ENCODE assay signal across 8 cellular contexts in genomic region chr6:24720131-24720603, GRCh38. TPM values are rescaled to one million over a fixed set of nuclear protein-coding genes. Genes with fewer than 3 reads are reported as not detected.
DNase-seq lines count a peak whose midpoint lies in the region; FAIRE-seq and TF ChIP-seq lines count a peak whose summit lies in the region.

No MANE protein-coding gene starts in this region.

- peaks cover 54% of the 10 kb centered on the region for H3K79me2 ChIP-seq in Karpas-422 (ENCODE audit: low read length)

- peak; percentile 58 for FAIRE-seq in GM12892 (lab: Jason Lieb, UNC)

- H3K27me3 ChIP-seq in Karpas-422 (ENCODE audit: low read length): no peaks in the 10 kb centered on the region

- no peak overlapping the region for H2AFZ ChIP-seq in Karpas-422 (ENCODE audit: low read length)

- H3K36me3 ChIP-seq in Karpas-422 (ENCODE audit: insufficient read depth, low read length): peaks cover 41% of the 10 kb centered on the region

- H3K9ac ChIP-seq in Karpas-422 (ENCODE audit: low read length): peak overlapping the region; percentile 100

- H3K27ac ChIP-seq in Karpas-422 (ENCODE audit: low read length): peak overlapping the region; percentile 88

- DNase-seq in GM12892 (ENCODE audit: insufficient read length) (peak; percentile 27), Karpas-422 (peak; percentile 86), left kidney (ENCODE audit: low read depth, low spot score) (peak; percentile 78), KG1 (lab: John Stamatoyannopoulos, UW) (no peak), middle frontal gyrus (ENCODE audit: extremely low spot score, low spot score) (no peak)
- DNase-seq in activated CD4-positive, alpha-beta T cell treated with anti-CD3 and anti-CD28 coated beads for 1 hour: peak; percentile 76
- peak; percentile 81 for DNase-seq in central memory CD4-positive, alpha-beta T cell
- DNase-seq in stimulated activated CD4-positive, alpha-beta T cell treated with anti-CD3 and anti-CD28 coated beads, Interleukin-2, amount 100 ng/mL, for 4 hours (ENCODE audit: low read depth): peak; percentile 83

- TF ChIP-seq POLR2A in GM12892 (IDR thresholded peaks at IDR 0.05; ENCODE audit: low read depth, low read length): no peak; the same call in 1 of the 2 replicates

- H4K20me1 ChIP-seq in Karpas-422 (ENCODE audit: insufficient read depth, low read depth, low read length): peaks cover 37% of the 10 kb centered on the region

- H3K4me2 ChIP-seq in Karpas-422 (ENCODE audit: low read depth, low read length, poor library complexity, severe bottlenecking): peak overlapping the region; percentile 97

- peaks cover 45% of the 10 kb centered on the region for H3K4me1 ChIP-seq in Karpas-422 (ENCODE audit: low read length)

- H3K9me2 ChIP-seq in Karpas-422 (replicated peaks; ENCODE audit: insufficient read depth, low read length): 0 out of 2 replicates have a peak, but pooled peaks cover 3% of the 10 kb centered on the region

- peak overlapping the region; percentile 99 for H3K4me3 ChIP-seq in Karpas-422 (ENCODE audit: low read length)

- H3K9me3 ChIP-seq in Karpas-422 (ENCODE audit: low read length): no peaks in the 10 kb centered on the region

RNA-seq across cellular contexts. Expression of gene C6orf62, which starts 1.2 kb away (rescaled TPM):
- polyA plus RNA-seq in GM12892 (2012; ENCODE audit: missing spikeins): 86.2 TPM
- 49.7 and 123 TPM in 2 replicates for total RNA-seq in Karpas-422 (2014; rRNA removed; shearing (Covaris generic); ENCODE audit: low replicate concordance)

RNA-seq across cellular contexts. Expression of gene ACOT13, which starts 53.3 kb away (rescaled TPM):
- 35.5 TPM for polyA plus RNA-seq in GM12892 (2012; ENCODE audit: missing spikeins)
- total RNA-seq in Karpas-422 (2014; rRNA removed; shearing (Covaris generic); ENCODE audit: low replicate concordance): 9.4 and 15.7 TPM in 2 replicates

RNA-seq across cellular contexts. Expression of gene TDP2, which starts 53.5 kb away (rescaled TPM):
- 47.2 TPM for polyA plus RNA-seq in GM12892 (2012; ENCODE audit: missing spikeins)
- total RNA-seq in Karpas-422 (2014; rRNA removed; shearing (Covaris generic); ENCODE audit: low replicate concordance): 30.1 and 49.3 TPM in 2 replicates

RNA-seq across cellular contexts. Expression of gene GMNN, which starts 54.6 kb away (rescaled TPM):
- 56.7 TPM for polyA plus RNA-seq in GM12892 (2012; ENCODE audit: missing spikeins)
- 23.3 and 29.6 TPM in 2 replicates for total RNA-seq in Karpas-422 (2014; rRNA removed; shearing (Covaris generic); ENCODE audit: low replicate concordance)

Comparison
In these comparisons a context has a peak if more than half of its experiments do, and no peak if none do; other contexts are left out.
1. DNase-seq: peak in GM12892 (single experiment), Karpas-422 (single experiment), activated CD4-positive, alpha-beta T cell treated with anti-CD3 and anti-CD28 coated beads for 1 hour (single experiment), central memory CD4-positive, alpha-beta T cell (single experiment), left kidney (single experiment) and stimulated activated CD4-positive, alpha-beta T cell treated with anti-CD3 and anti-CD28 coated beads, Interleukin-2, amount 100 ng/mL, for 4 hours (single experiment); none in KG1 (single experiment) and middle frontal gyrus (single experiment).